Comparison of ENCODE assay signal across 19 cellular contexts in the genomic region with DNA sequence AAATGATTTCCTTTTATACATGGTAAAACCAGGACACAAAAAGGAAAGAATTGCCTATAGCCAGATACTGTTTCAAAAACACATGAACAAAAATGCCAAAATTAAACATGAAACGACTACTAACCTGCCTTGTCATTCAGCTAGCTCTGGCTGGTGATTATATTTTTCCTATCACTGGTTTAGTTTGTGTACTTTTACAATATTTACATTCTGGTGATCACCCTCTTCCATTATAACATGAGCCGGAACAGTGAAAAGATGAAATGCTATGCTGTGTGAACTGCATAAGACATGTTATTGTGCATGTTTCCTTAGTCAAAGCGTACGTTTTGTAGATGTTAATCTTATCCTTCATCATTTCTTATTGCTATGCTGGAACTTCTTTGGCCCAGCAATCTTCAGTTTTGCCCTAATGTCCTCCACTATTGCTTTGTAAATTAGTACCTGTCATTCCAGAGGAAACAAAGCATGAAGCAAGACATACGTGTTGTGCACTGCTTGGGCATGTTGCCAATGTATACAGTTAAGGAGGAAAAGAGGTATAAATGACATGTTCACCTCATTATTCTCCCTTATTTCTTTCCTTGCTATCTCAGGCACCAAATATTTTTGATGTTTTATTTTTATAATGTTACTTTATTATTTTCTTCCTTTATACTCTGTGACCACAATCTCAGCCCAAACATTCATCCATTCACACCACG.
DNase-seq lines count a peak whose midpoint lies in the region; ATAC-seq, FAIRE-seq and TF ChIP-seq lines count a peak whose summit lies in the region.
"Had no signal": no experiment of that assay in that cellular context is flagged by ENCODE, and none has a peak within 500 bp of the region (broad histone marks: within the 10 kb centered on the region; RNA-seq: fewer than 3 reads in every experiment).

No MANE protein-coding gene starts in this region.

- no peak for ATAC-seq in activated CD4-positive, CD25-positive, alpha-beta regulatory T cell treated with anti-CD3 and anti-CD28 coated beads, Interleukin-2, amount 50 U/mL, for 24 hours
- ATAC-seq: esophagus mucosa; stimulated activated naive CD8-positive, alpha-beta T cell treated with anti-CD3 and anti-CD28 coated beads, Interleukin-15, amount 100 ng/mL, for 72 hours had no signal

- no peaks in the 10 kb centered on the region for H3K9me3 Mint-ChIP-seq in progenitor cell of endocrine pancreas (ENCODE audit: low read depth)
- H3K9me3 Mint-ChIP-seq: activated CD4-positive, alpha-beta T cell treated with anti-CD3 and anti-CD28 coated beads, Interleukin-2, amount 10 ng/mL, durations not matched to agents 7 days and 5 days; stimulated activated naive CD8-positive, alpha-beta T cell treated with anti-CD3 and anti-CD28 coated beads, Interleukin-15, amount 100 ng/mL, for 72 hours had no signal

- peaks cover 2% of the 10 kb centered on the region for H3K4me1 Mint-ChIP-seq in progenitor cell of endocrine pancreas (ENCODE audit: low read depth)
- H3K4me1 Mint-ChIP-seq: activated CD4-positive, alpha-beta T cell treated with anti-CD3 and anti-CD28 coated beads, Interleukin-2, amount 10 ng/mL, durations not matched to agents 7 days and 5 days; stimulated activated naive CD8-positive, alpha-beta T cell treated with anti-CD3 and anti-CD28 coated beads, Interleukin-15, amount 100 ng/mL, for 72 hours had no signal

- H3K27me3 Mint-ChIP-seq in progenitor cell of endocrine pancreas = no peaks in the 10 kb centered on the region
- H3K27me3 Mint-ChIP-seq: activated CD4-positive, alpha-beta T cell treated with anti-CD3 and anti-CD28 coated beads, Interleukin-2, amount 10 ng/mL, durations not matched to agents 7 days and 5 days; stimulated activated naive CD8-positive, alpha-beta T cell treated with anti-CD3 and anti-CD28 coated beads, Interleukin-15, amount 100 ng/mL, for 72 hours had no signal

- H3K4me3 Mint-ChIP-seq in progenitor cell of endocrine pancreas (ENCODE audit: low read depth) = no peak overlapping the region
- H3K4me3 Mint-ChIP-seq: activated CD4-positive, alpha-beta T cell treated with anti-CD3 and anti-CD28 coated beads, Interleukin-2, amount 10 ng/mL, durations not matched to agents 7 days and 5 days; stimulated activated naive CD8-positive, alpha-beta T cell treated with anti-CD3 and anti-CD28 coated beads, Interleukin-15, amount 100 ng/mL, for 72 hours had no signal

- DNase-seq in NCI-H1105 treated with DMSO at 0.1 percent for 48 hours (lab: John Stamatoyannopoulos, UW) (peak; percentile 51), NCI-H1105 (lab: John Stamatoyannopoulos, UW) (no peak), NCI-H2081 treated with DMSO at 0.1 percent for 48 hours (lab: John Stamatoyannopoulos, UW) (peak; percentile 34), dermis blood vessel endothelial cell (peak; percentile 75), small intestine (peak; percentile 49), progenitor cell of endocrine pancreas (ENCODE audit: low spot score, unreplicated experiment) (no peak)
- no peak for DNase-seq in activated CD8-positive, alpha-beta memory T cell treated with anti-CD3 and anti-CD28 coated beads, Interleukin-2, amount 50 U/mL, for 48 hours
- DNase-seq: activated CD4-positive, alpha-beta T cell treated with anti-CD3 and anti-CD28 coated beads, Interleukin-2, amount 10 ng/mL, durations not matched to agents 7 days and 5 days; activated T-cell treated with anti-CD3 and anti-CD28 coated beads, Interleukin-2, amount 50 U/mL, for 48 hours; EL; H7; NCI-H526 treated with DMSO at 0.1 percent for 48 hours; spleen; stimulated activated naive CD8-positive, alpha-beta T cell treated with anti-CD3 and anti-CD28 coated beads, Interleukin-15, amount 100 ng/mL, for 72 hours had no signal

- no peaks in the 10 kb centered on the region for H3K4me1 ChIP-seq in small intestine (ENCODE audit: control insufficient read depth in 2 of 2, insufficient read depth in 1 of 2, low read depth in 1 of 2, low read length in 1 of 2)
- H3K4me1 ChIP-seq: BLaER1 had no signal

- TF ChIP-seq CTCF in progenitor cell of endocrine pancreas (IDR thresholded peaks at IDR 0.05; ENCODE audit: unreplicated experiment) = no peak

- H3K27ac ChIP-seq in small intestine (ENCODE audit: low read depth in 1 of 2, low read length in 1 of 2) = no peak overlapping the region
- H3K27ac ChIP-seq: 22Rv1, BLaER1, parathyroid adenoma, spleen had no signal

- H3K36me3 Mint-ChIP-seq in progenitor cell of endocrine pancreas (ENCODE audit: insufficient read depth) = no peaks in the 10 kb centered on the region

- no peak overlapping the region for H3K4me3 ChIP-seq in small intestine (ENCODE audit: low read depth in 1 of 2, low read length in 2 of 2)
- H3K4me3 ChIP-seq: BLaER1, spleen had no signal

- H3K9me3 ChIP-seq in small intestine (ENCODE audit: control insufficient read depth, low read depth) = no peaks in the 10 kb centered on the region
- H3K9me3 ChIP-seq: BLaER1, spleen had no signal

- no peaks in the 10 kb centered on the region for H3K36me3 ChIP-seq in small intestine (ENCODE audit: control insufficient read depth in 2 of 2, insufficient read depth in 2 of 2, low read length in 2 of 2)
- H3K36me3 ChIP-seq: BLaER1, spleen had no signal

- H3K27me3 ChIP-seq in small intestine (ENCODE audit: control insufficient read depth in 2 of 2, insufficient read depth in 2 of 2, low read length in 2 of 2) = no peaks in the 10 kb centered on the region
- H3K27me3 ChIP-seq: BLaER1, spleen had no signal

- 14 to 36% (median 34%) methylated on average over 6 of the region's 6 CpGs for WGBS in small intestine, 3 donors

- no peak for FAIRE-seq in small intestine (lab: Jason Lieb, UNC)

- H3K27ac Mint-ChIP-seq in progenitor cell of endocrine pancreas = no peak overlapping the region
- H3K27ac Mint-ChIP-seq: activated CD4-positive, alpha-beta T cell treated with anti-CD3 and anti-CD28 coated beads, Interleukin-2, amount 10 ng/mL, durations not matched to agents 7 days and 5 days; stimulated activated naive CD8-positive, alpha-beta T cell treated with anti-CD3 and anti-CD28 coated beads, Interleukin-15, amount 100 ng/mL, for 72 hours had no signal

Comparison
In these comparisons a context has a peak if more than half of its experiments do, and no peak if none do; other contexts are left out.
1. DNase-seq: peak in NCI-H1105 treated with DMSO at 0.1 percent for 48 hours (single experiment), NCI-H2081 treated with DMSO at 0.1 percent for 48 hours (single experiment), dermis blood vessel endothelial cell (single experiment) and small intestine (single experiment); none in NCI-H1105 (single experiment), progenitor cell of endocrine pancreas (single experiment) and activated CD8-positive, alpha-beta memory T cell treated with anti-CD3 and anti-CD28 coated beads, Interleukin-2, amount 50 U/mL, for 48 hours (single experiment).